In the genomic region with DNA sequence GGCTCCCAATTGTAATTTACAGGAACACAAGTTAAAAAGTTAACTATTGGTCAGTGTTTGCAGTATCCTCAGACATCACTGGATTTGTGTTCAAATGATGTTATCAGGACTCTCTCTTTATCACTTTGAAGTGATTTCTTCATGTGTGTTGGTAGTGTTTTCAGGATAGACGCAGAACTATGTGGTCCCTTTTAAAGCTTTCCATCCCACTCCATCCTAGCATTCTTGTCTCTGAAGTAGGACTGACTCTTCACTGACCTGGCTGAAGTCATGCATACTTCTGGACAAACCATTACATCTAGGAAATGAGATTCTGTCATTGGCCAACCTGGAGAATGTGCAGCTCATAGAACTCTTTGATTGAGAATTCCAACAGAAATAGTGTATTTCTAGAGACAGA, we compare ENCODE assay signal across 1 cellular context.
TF ChIP-seq lines count a peak whose summit lies in the region.

No MANE protein-coding gene starts in this region.

TF ChIP-seq in A549, 52 proteins besides CTCF, POLR2A, EP300 and RAD21 (continued from another document):
- TF ChIP-seq REST (IDR thresholded peaks at IDR 0.05) (no peak), ELK1 (IDR thresholded peaks at IDR 0.05; ENCODE audit: low read depth, low read length) (no peak), FOSB (CRISPR knock-in tag; IDR thresholded peaks at IDR 0.05) (no peak), CBX2 (IDR thresholded peaks at IDR 0.05; ENCODE audit: borderline replicate concordance, low read depth) (no peak), PHF8 (IDR thresholded peaks at IDR 0.05; ENCODE audit: borderline replicate concordance, low read depth) (no peak), CHD2 (IDR thresholded peaks at IDR 0.05; ENCODE audit: low read length, partially characterized antibody) (no peak), MYC (IDR thresholded peaks at IDR 0.05; ENCODE audit: borderline replicate concordance, low read length) (no peak), TFCP2L1 (CRISPR knock-in tag; IDR thresholded peaks at IDR 0.05) (no peak), PBX3 (IDR thresholded peaks at IDR 0.05) (no peak), BCL3 (IDR thresholded peaks at IDR 0.05) (no peak), JUN (IDR thresholded peaks at IDR 0.05) (no peak), ZFP36 (IDR thresholded peaks at IDR 0.05; ENCODE audit: borderline replicate concordance, partially characterized antibody) (no peak), EHF (CRISPR knock-in tag; IDR thresholded peaks at IDR 0.05) (no peak), ZSCAN20 (CRISPR knock-in tag; IDR thresholded peaks at IDR 0.05) (no peak)
